Comparison of ENCODE assay signal across 17 cellular contexts in the genomic region with DNA sequence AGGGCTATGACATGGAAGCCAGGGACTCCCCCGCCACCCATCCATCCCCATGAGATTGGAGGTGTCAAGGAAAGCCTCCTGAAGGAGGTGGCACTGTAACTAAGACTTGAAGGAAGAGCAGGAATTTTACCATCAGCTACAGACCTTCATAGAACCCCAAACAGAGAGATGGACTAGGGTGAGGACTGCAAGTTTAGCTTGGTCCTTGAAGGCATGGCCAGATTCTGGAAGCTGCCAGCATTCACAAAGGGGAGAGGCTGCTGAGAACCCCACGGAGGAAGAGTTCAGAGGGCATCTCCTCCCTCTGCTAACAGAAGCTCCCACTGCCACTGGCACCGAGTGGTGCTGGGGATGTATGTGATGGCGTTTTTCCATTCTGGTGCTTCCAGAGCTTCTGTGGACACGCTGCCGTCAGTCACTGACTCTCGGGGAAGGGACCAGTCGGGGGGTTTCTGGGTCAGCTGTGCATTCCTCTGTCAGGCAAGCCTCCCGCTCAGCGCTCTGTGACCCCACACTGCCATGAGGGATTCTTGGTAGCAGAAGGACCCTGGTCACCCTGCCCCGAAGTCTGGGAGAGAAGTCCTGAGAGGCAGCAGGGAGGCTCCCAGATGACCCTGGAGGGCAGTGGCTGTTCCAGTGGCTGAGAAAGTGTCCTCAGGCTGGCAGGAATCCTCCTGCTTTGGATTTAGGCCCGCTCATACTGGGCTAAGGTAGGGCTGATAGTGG. TPM values are rescaled to one million over a fixed set of nuclear protein-coding genes. Genes with fewer than 3 reads are reported as not detected.
DNase-seq lines count a peak whose midpoint lies in the region; ATAC-seq and TF ChIP-seq lines count a peak whose summit lies in the region.
"Had no signal": no experiment of that assay in that cellular context is flagged by ENCODE, and none has a peak within 500 bp of the region (broad histone marks: within the 10 kb centered on the region; RNA-seq: fewer than 3 reads in every experiment).

No MANE protein-coding gene starts in this region.

- TF ChIP-seq EP300 in suprapubic skin (IDR thresholded peaks at IDR 0.05) = no peak

- no CpG with 5 or more reads among the region's 12 CpGs for WGBS in neuronal stem cell (ENCODE audit: extremely low coverage in 2 of 2, insufficient read length in 2 of 2, insufficient replicate concordance in 1 of 2), 2 donors
- 93% methylated on average over 3 of the region's 12 CpGs for WGBS in suprapubic skin

- ATAC-seq in GM21825 (IDR thresholded peaks at IDR 0.05; ENCODE audit: unreplicated experiment) = no peak
- ATAC-seq: CD8-positive, alpha-beta T cell had no signal

- no peak overlapping the region for H3K4ac ChIP-seq in neuronal stem cell (ENCODE audit: low read length)

- H3K9me3 ChIP-seq in neuronal stem cell (replicated peaks in 1 of 2; ENCODE audit: control insufficient read depth in 2 of 2, insufficient read depth in 1 of 2, low read depth in 1 of 2, low read length in 2 of 2) (no peaks in the 10 kb centered on the region), suprapubic skin (no peaks in the 10 kb centered on the region)

- H2BK5ac ChIP-seq in neuronal stem cell (ENCODE audit: low read length) = peak overlapping the region; percentile 47

- no peak overlapping the region for H3K18ac ChIP-seq in neuronal stem cell (ENCODE audit: low read length)

- H2AFZ ChIP-seq in neuronal stem cell (ENCODE audit: low read length) = no peak overlapping the region
- H2AFZ ChIP-seq: GM23248 had no signal

- peaks cover 0 to 3% of the 10 kb centered on the region in 2 donors for H3K4me1 ChIP-seq in neuronal stem cell (ENCODE audit: control insufficient read depth in 2 of 2, insufficient read depth in 1 of 2, low read depth in 1 of 2, low read length in 2 of 2)
- H3K4me1 ChIP-seq in suprapubic skin = no peaks in the 10 kb centered on the region

- H4K91ac ChIP-seq in neuronal stem cell (ENCODE audit: low read depth, low read length, poor library complexity) = no peak overlapping the region

- H3K4me2 ChIP-seq in neuronal stem cell (ENCODE audit: insufficient read depth, low read length, poor library complexity, severe bottlenecking) = no peak overlapping the region

- peak; percentile 10 for DNase-seq in activated T-cell treated with anti-CD3 and anti-CD28 coated beads, Interleukin-2, amount 50 U/mL, for 1 hour
- DNase-seq in activated T-cell treated with anti-CD3 and anti-CD28 coated beads, Interleukin-2, amount 50 U/mL, for 48 hours = no peak
- DNase-seq in ecto neural progenitor cell (ENCODE audit: low spot score) = peak; percentile 40
- no peak for DNase-seq in neuronal stem cell (ENCODE audit: low spot score)
- peak; percentile 29 to 74 for DNase-seq in suprapubic skin (ENCODE audit: low spot score in 2 of 2)
- DNase-seq in NOMO-1 treated with DMSO at 0.1 percent for 48 hours (lab: John Stamatoyannopoulos, UW; ENCODE audit: unreplicated experiment) = no peak
- no peak for DNase-seq in T1000 (lab: John Stamatoyannopoulos, UW)
- DNase-seq: 8988T; Calu3; CD8-positive, alpha-beta T cell; DMS79 treated with DMSO at 0.1 percent for 48 hours; GF-D8; GM23248; HCEC 1CT had no signal

- no peak overlapping the region for H3K14ac ChIP-seq in neuronal stem cell (ENCODE audit: low read length)

- H3K4me3 ChIP-seq in neuronal stem cell (ENCODE audit: low read length in 2 of 2) (no peak overlapping the region), suprapubic skin (no peak overlapping the region)
- H3K4me3 ChIP-seq: BLaER1, GM12878, GM23248 had no signal

- no peak overlapping the region for H3K9ac ChIP-seq in neuronal stem cell (ENCODE audit: low read depth, low read length, poor library complexity)
- H3K9ac ChIP-seq: GM23248 had no signal

- no peak for TF ChIP-seq POLR2A in suprapubic skin (IDR thresholded peaks at IDR 0.05)

- H4K8ac ChIP-seq in neuronal stem cell (ENCODE audit: low read depth, low read length) = no peak overlapping the region

- no peak overlapping the region for H2BK12ac ChIP-seq in neuronal stem cell (ENCODE audit: low read length)

- no peak overlapping the region for H2BK15ac ChIP-seq in neuronal stem cell (ENCODE audit: low read length)

- TF ChIP-seq CTCF in suprapubic skin (IDR thresholded peaks at IDR 0.05) = no peak

- H3K36me3 ChIP-seq in neuronal stem cell (replicated peaks in 1 of 2; ENCODE audit: control insufficient read depth in 2 of 2, insufficient read depth in 2 of 2, low read length in 2 of 2) (no peaks in the 10 kb centered on the region), suprapubic skin (no peaks in the 10 kb centered on the region)
- H3K36me3 ChIP-seq: BLaER1 had no signal

- no peak overlapping the region for H2BK120ac ChIP-seq in neuronal stem cell (ENCODE audit: low read depth, low read length)

- H3K79me1 ChIP-seq in neuronal stem cell (ENCODE audit: low read depth, low read length) = no peaks in the 10 kb centered on the region

- H3K23ac ChIP-seq in neuronal stem cell (ENCODE audit: low read depth, low read length, poor library complexity) = no peak overlapping the region

- no peak overlapping the region for H3K27ac ChIP-seq in neuronal stem cell (replicated peaks; ENCODE audit: low read length)
- H3K27ac ChIP-seq in suprapubic skin = no peak overlapping the region
- H3K27ac ChIP-seq: GM23248 had no signal

- H2AK5ac ChIP-seq in neuronal stem cell (ENCODE audit: low read depth, low read length) = peak overlapping the region; percentile 42

- peaks cover 0 to 13% (median 0%) of the 10 kb centered on the region in 3 experiments for H3K27me3 ChIP-seq in neuronal stem cell (ENCODE audit: control insufficient read depth in 3 of 3, insufficient read depth in 3 of 3, low read depth in 1 of 3, low read length in 3 of 3)
- H3K27me3 ChIP-seq in suprapubic skin = no peaks in the 10 kb centered on the region
- H3K27me3 ChIP-seq: BLaER1 had no signal

RNA-seq across cellular contexts. Expression of a gene that starts 18.1 kb away (rescaled TPM):
- 14.5 TPM for polyA plus RNA-seq in neuronal stem cell (2013, experiment 1 of 2)
- 14.5 TPM for polyA plus RNA-seq in neuronal stem cell (2013, experiment 2 of 2)
- 10 to 100 TPM; 22.8 to 40.0 (median 30.4) TPM for total RNA-seq in suprapubic skin

RNA-seq across cellular contexts. Expression of a gene that starts 47.5 kb away (rescaled TPM):
- polyA plus RNA-seq in neuronal stem cell (2013, experiment 1 of 2) = 43.4 TPM
- 44.2 TPM for polyA plus RNA-seq in neuronal stem cell (2013, experiment 2 of 2)
- 10 to 100 TPM; 21.3 to 37.0 (median 30.5) TPM for total RNA-seq in suprapubic skin

Comparison
In these comparisons a context has a peak if more than half of its experiments do, and no peak if none do; other contexts are left out.
1. DNase-seq: peak in activated T-cell treated with anti-CD3 and anti-CD28 coated beads, Interleukin-2, amount 50 U/mL, for 1 hour (single experiment), ecto neural progenitor cell (single experiment) and suprapubic skin (2 of 2); none in activated T-cell treated with anti-CD3 and anti-CD28 coated beads, Interleukin-2, amount 50 U/mL, for 48 hours (0 of 2), neuronal stem cell (single experiment), NOMO-1 treated with DMSO at 0.1 percent for 48 hours (single experiment) and T1000 (single experiment).